ENCODE assay signal across 17 cellular contexts in genomic region chr11:45280449-45280848, GRCh38. TPM values are rescaled to one million over a fixed set of nuclear protein-coding genes. Genes with fewer than 3 reads are reported as not detected.
DNase-seq lines count a peak whose midpoint lies in the region; ATAC-seq and TF ChIP-seq lines count a peak whose summit lies in the region.
"Had no signal": no experiment of that assay in that cellular context is flagged by ENCODE, and none has a peak within 500 bp of the region (broad histone marks: within the 10 kb centered on the region; RNA-seq: fewer than 3 reads in every experiment).

No MANE protein-coding gene starts in this region.

- TF ChIP-seq EP300 in stomach (IDR thresholded peaks at IDR 0.05) = no peak

- no peaks in the 10 kb centered on the region for H3K36me3 ChIP-seq in BLaER1 treated with 17β-estradiol and CSF1 and Interleukin-3, amounts not matched to agents 10 nM and 100 nM
- H3K36me3 ChIP-seq in stomach = no peaks in the 10 kb centered on the region
- H3K36me3 ChIP-seq: ascending aorta, left lung had no signal

- H3K9ac ChIP-seq in BLaER1 treated with 17β-estradiol and CSF1 and Interleukin-3, amounts not matched to agents 10 nM and 100 nM = no peak overlapping the region

- intact Hi-C loops in stomach (cut with DNase I; ENCODE audit: low total_unique reads) = no loop called here

- H4K20me1 ChIP-seq in BLaER1 treated with 17β-estradiol and CSF1 and Interleukin-3, amounts not matched to agents 10 nM and 100 nM = no peaks in the 10 kb centered on the region

- H3K4me2 ChIP-seq in BLaER1 treated with 17β-estradiol and CSF1 and Interleukin-3, amounts not matched to agents 10 nM and 100 nM = peak overlapping the region in 8 of 11 experiments; percentile 15 to 50 (median 36); a peak in 14 of 22 replicates

- DNase-seq in NCI-H2196 (lab: John Stamatoyannopoulos, UW; ENCODE audit: unreplicated experiment) (peak; percentile 81), stomach (no peak), SKM-1 (lab: John Stamatoyannopoulos, UW; ENCODE audit: unreplicated experiment) (no peak), germinal center (ENCODE audit: low spot score) (no peak)
- peak; percentile 9 for DNase-seq in central memory CD4-positive, alpha-beta T cell
- DNase-seq: activated CD4-positive, alpha-beta T cell treated with anti-CD3 and anti-CD28 coated beads for 48 hours; activated T-cell treated with anti-CD3 and anti-CD28 coated beads, Interleukin-2, amount 50 U/mL, for 72 hours; effector memory CD4-positive, alpha-beta T cell; head of caudate nucleus; left lung; NCI-H1694 treated with DMSO at 0.1 percent for 48 hours; OCI-M1; T-helper 1 cell had no signal

- ATAC-seq in HG02885 (IDR thresholded peaks at IDR 0.05; ENCODE audit: poor library complexity, unreplicated experiment) (peak; percentile 96), GM21390 (IDR thresholded peaks at IDR 0.05; ENCODE audit: unreplicated experiment) (no peak)
- ATAC-seq: left lung had no signal

- peaks cover 0 to 14% (median 10%) of the 10 kb centered on the region in 11 experiments; a peak in 17 of 22 replicates for H3K9me3 ChIP-seq in BLaER1 treated with 17β-estradiol and CSF1 and Interleukin-3, amounts not matched to agents 10 nM and 100 nM (replicated peaks in 1 of 11)
- H3K9me3 ChIP-seq in stomach = peaks cover 0 to 6% (median 0%) of the 10 kb centered on the region in 4 donors
- H3K9me3 ChIP-seq: ascending aorta, left lung had no signal

- TF ChIP-seq CTCF in stomach (IDR thresholded peaks at IDR 0.05) = no peak

- no peak overlapping the region for H3K27ac ChIP-seq in BLaER1 treated with 17β-estradiol and CSF1 and Interleukin-3, amounts not matched to agents 10 nM and 100 nM
- no peak overlapping the region for H3K27ac ChIP-seq in stomach
- H3K27ac ChIP-seq: ascending aorta, left lung had no signal

- WGBS in stomach, 5 donors = 56 to 77% (median 66%) methylated on average over 3 of the region's 3 CpGs

- H3K4me1 ChIP-seq in BLaER1 treated with 17β-estradiol and CSF1 and Interleukin-3, amounts not matched to agents 10 nM and 100 nM = peaks cover 0 to 25% (median 9%) of the 10 kb centered on the region in 10 experiments; a peak in 13 of 20 replicates
- peaks cover 0 to 2% (median under 1%) of the 10 kb centered on the region in 4 donors for H3K4me1 ChIP-seq in stomach
- H3K4me1 ChIP-seq: ascending aorta, left lung had no signal

- TF ChIP-seq POLR2A in stomach (IDR thresholded peaks at IDR 0.05) = no peak

- H3K4me3 ChIP-seq in BLaER1 treated with 17β-estradiol and CSF1 and Interleukin-3, amounts not matched to agents 10 nM and 100 nM = no peak overlapping the region
- H3K4me3 ChIP-seq in stomach = no peak overlapping the region
- H3K4me3 ChIP-seq: ascending aorta, left lung had no signal

- peaks cover 0 to 10% (median 6%) of the 10 kb centered on the region in 11 experiments; a peak in 14 of 22 replicates for H3K27me3 ChIP-seq in BLaER1 treated with 17β-estradiol and CSF1 and Interleukin-3, amounts not matched to agents 10 nM and 100 nM
- H3K27me3 ChIP-seq in stomach = peaks cover 3 to 29% (median 5%) of the 10 kb centered on the region in 3 donors

RNA-seq across cellular contexts. Expression of gene SYT13, which starts 5.7 kb away (rescaled TPM):
- total RNA-seq in stomach = 10 to 100 TPM in 2 of 5 donors, 1 to 10 TPM in 2, not detected in 1; 1.3 to 33.3 (median 11.0) TPM
- polyA plus RNA-seq in stomach = 1 to 10 TPM; 1.7 to 2.2 (median 2.1) TPM
- total RNA-seq: activated T-cell treated with anti-CD3 and anti-CD28 coated beads, Interleukin-2, amount 50 U/mL, for 72 hours; ascending aorta had no signal

Comparison
In these comparisons a context has a peak if more than half of its experiments do, and no peak if none do; other contexts are left out.
1. DNase-seq: peak in NCI-H2196 (single experiment) and central memory CD4-positive, alpha-beta T cell (single experiment); none in stomach (single experiment), SKM-1 (single experiment) and germinal center (single experiment).